20 cellular contexts compared by ENCODE assay signal in the genomic region with DNA sequence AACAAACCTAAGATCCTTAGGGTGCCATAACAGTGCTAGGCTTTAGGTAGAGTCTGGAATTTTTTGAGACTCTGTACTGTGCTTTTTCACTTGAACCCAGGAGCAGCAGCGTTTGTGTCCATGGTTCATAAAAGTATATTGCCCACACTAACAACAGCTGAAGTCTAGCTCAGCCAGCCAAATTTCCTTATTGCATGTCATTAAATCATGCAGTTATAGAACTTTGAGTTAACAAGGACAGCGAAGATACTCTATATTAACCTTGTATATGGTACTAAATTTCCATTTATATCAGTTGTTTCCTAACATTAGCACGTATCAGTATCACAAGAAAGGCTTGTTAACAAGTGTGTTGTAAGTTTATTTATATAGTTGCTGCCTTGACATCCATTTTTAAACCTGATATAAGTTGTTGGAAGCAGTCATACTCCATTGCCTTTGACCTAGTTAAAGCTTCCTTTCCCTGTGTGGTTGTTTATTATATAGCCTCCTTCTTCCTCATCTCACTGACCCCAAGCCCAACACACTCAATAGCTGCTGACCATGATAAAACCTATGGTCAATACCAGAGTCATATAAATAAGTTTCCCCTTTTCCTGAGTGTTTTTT. TPM values are rescaled to one million over a fixed set of nuclear protein-coding genes. Genes with fewer than 3 reads are reported as not detected.
DNase-seq lines count a peak whose midpoint lies in the region; ATAC-seq, FAIRE-seq and TF ChIP-seq lines count a peak whose summit lies in the region.
"Had no signal": no experiment of that assay in that cellular context is flagged by ENCODE, and none has a peak within 500 bp of the region (broad histone marks: within the 10 kb centered on the region; RNA-seq: fewer than 3 reads in every experiment).

No MANE protein-coding gene starts in this region.

- 53 to 62% methylated on average over 3 of the region's 3 CpGs for WGBS in pancreas, 2 donors

- peaks cover 3 to 4% of the 10 kb centered on the region in 2 donors for H3K27me3 Mint-ChIP-seq in CD4-positive, alpha-beta memory T cell

- ATAC-seq in left colon (peak; percentile 90), pancreas (no peak)
- ATAC-seq: CD8-positive, alpha-beta T cell; GM23338; HCT116 had no signal

- H3K4me1 Mint-ChIP-seq in CD4-positive, alpha-beta memory T cell, result no peaks in the 10 kb centered on the region
- H3K4me1 Mint-ChIP-seq: GM23338, H9 had no signal

- H3K4me1 ChIP-seq in Peyer's patch (peaks cover 0 to 11% (median 0%) of the 10 kb centered on the region in 4 donors), pancreas (no peaks in the 10 kb centered on the region), BE2C (no peaks in the 10 kb centered on the region)
- H3K4me1 ChIP-seq in CD4-positive, alpha-beta memory T cell (ENCODE audit: insufficient read depth, low read length), result no peaks in the 10 kb centered on the region
- H3K4me1 ChIP-seq: Caco-2 had no signal

- H3K9me3 ChIP-seq in Peyer's patch, result no peaks in the 10 kb centered on the region
- no peaks in the 10 kb centered on the region for H3K9me3 ChIP-seq in pancreas
- no peaks in the 10 kb centered on the region for H3K9me3 ChIP-seq in BE2C
- no peaks in the 10 kb centered on the region for H3K9me3 ChIP-seq in CD4-positive, alpha-beta memory T cell (ENCODE audit: control insufficient read depth in 1 of 2, low read length in 2 of 2)
- H3K9me3 ChIP-seq: Caco-2 had no signal

- intact Hi-C loops in left colon (cut with DNase I, micrococcal nuclease) (no loop called here), pancreas (cut with DNase I) (no loop called here)
- intact Hi-C loops in CD4-positive, alpha-beta memory T cell (cut with micrococcal nuclease), result no loop called here

- peak overlapping the region in 3 of 4 donors; percentile 43 to 77 (median 72) for H3K27ac ChIP-seq in Peyer's patch
- no peak overlapping the region for H3K27ac ChIP-seq in pancreas
- H3K27ac ChIP-seq in CD4-positive, alpha-beta memory T cell (ENCODE audit: low read depth, low read length), result no peak overlapping the region

- no peak overlapping the region for H3K27ac Mint-ChIP-seq in CD4-positive, alpha-beta memory T cell
- H3K27ac Mint-ChIP-seq: CD8-positive, alpha-beta T cell; GM23338; H9 had no signal

- TF ChIP-seq CTCF in Peyer's patch (IDR thresholded peaks at IDR 0.05) (no peak), pancreas (IDR thresholded peaks at IDR 0.05) (no peak), BE2C (IDR thresholded peaks at IDR 0.05; ENCODE audit: low read depth, low read length) (no peak)

- POLR2A ChIA-PET in CD4-positive, alpha-beta memory T cell (lab: Charles Lee; ENCODE audit: partially characterized antibody), result no interaction called here

- no peaks in the 10 kb centered on the region for H3K36me3 Mint-ChIP-seq in CD4-positive, alpha-beta memory T cell
- H3K36me3 Mint-ChIP-seq: CD8-positive, alpha-beta T cell had no signal

- no peak overlapping the region for H3K4me3 Mint-ChIP-seq in CD4-positive, alpha-beta memory T cell
- H3K4me3 Mint-ChIP-seq: CD8-positive, alpha-beta T cell; GM23338; H9 had no signal

- no peak overlapping the region for H3K4me3 ChIP-seq in Peyer's patch
- H3K4me3 ChIP-seq in pancreas, result no peak overlapping the region
- H3K4me3 ChIP-seq in BE2C (ENCODE audit: low read depth, low read length), result no peak overlapping the region
- H3K4me3 ChIP-seq in CD4-positive, alpha-beta memory T cell (ENCODE audit: low read length in 2 of 2), result no peak overlapping the region
- H3K4me3 ChIP-seq: GM23338 had no signal

- peak; percentile 88 for FAIRE-seq in pancreas (lab: Jason Lieb, UNC)
- FAIRE-seq in urothelium cell line (lab: Jason Lieb, UNC), result no peak
- FAIRE-seq: G401.6, GM12892 had no signal

- H3K27me3 ChIP-seq in Peyer's patch (no peaks in the 10 kb centered on the region), pancreas (no peaks in the 10 kb centered on the region), BE2C (peaks cover 33% of the 10 kb centered on the region)
- no peaks in the 10 kb centered on the region for H3K27me3 ChIP-seq in CD4-positive, alpha-beta memory T cell (ENCODE audit: insufficient read depth, low read length)

- H3K9me3 Mint-ChIP-seq in CD4-positive, alpha-beta memory T cell, result peaks cover 0 to 14% (median 5%) of the 10 kb centered on the region in 8 donors
- H3K9me3 Mint-ChIP-seq: GM23338, H9 had no signal

- TF ChIP-seq POLR2A in Peyer's patch (IDR thresholded peaks at IDR 0.05), result no peak

- CTCF ChIA-PET in CD4-positive, alpha-beta memory T cell (lab: Charles Lee; ENCODE audit: partially characterized antibody), result no interaction called here

- no peaks in the 10 kb centered on the region for H3K36me3 ChIP-seq in Peyer's patch
- H3K36me3 ChIP-seq in pancreas, result no peaks in the 10 kb centered on the region
- no peaks in the 10 kb centered on the region for H3K36me3 ChIP-seq in BE2C
- H3K36me3 ChIP-seq in CD4-positive, alpha-beta memory T cell (ENCODE audit: insufficient read depth, low read length), result no peaks in the 10 kb centered on the region

- DNase-seq in Peyer's patch (peak in 1 of 3 donors; percentile 59), left colon (peak in 1 of 2 donors; percentile 51), pancreas (no peak), BE2C (no peak), urothelium cell line (ENCODE audit: low spot score) (no peak)
- no peak for DNase-seq in CD4-positive, alpha-beta memory T cell
- no peak for DNase-seq in NK-92 treated with Interleukin-12 subunit alpha and Interleukin-12 subunit beta, amount 100 ng/mL, for 24 hours (lab: John Stamatoyannopoulos, UW)
- DNase-seq: C1 segment of cervical spinal cord; Caco-2; CD8-positive, alpha-beta T cell; DMS153; DND-41; H9 had no signal

RNA-seq across cellular contexts. Expression of gene NXPE2, which starts 46.7 kb away (rescaled TPM):
- 1 to 10 TPM; 2.8 to 9.9 (median 8.0) TPM for total RNA-seq in Peyer's patch
- total RNA-seq in left colon, result 10 to 100 TPM; 17.0 to 28.1 TPM
- not detected for total RNA-seq in pancreas
- polyA plus RNA-seq in pancreas, result not detected
- polyA plus RNA-seq in BE2C (2012; ENCODE audit: insufficient read depth, insufficient read length, low read depth), result 0.39 TPM
- total RNA-seq in CD4-positive, alpha-beta memory T cell, result not detected
- not detected for polyA plus RNA-seq in CD4-positive, alpha-beta memory T cell
- total RNA-seq: A172; A673; Caco-2; CD8-positive, alpha-beta T cell; H4 had no signal
- polyA plus RNA-seq: GM23338 had no signal

Comparison
In these comparisons a context has a peak if more than half of its experiments do, and no peak if none do; other contexts are left out.
1. H3K27ac ChIP-seq: peak in Peyer's patch (3 of 4); none in pancreas (0 of 4) and CD4-positive, alpha-beta memory T cell (single experiment).